16 cellular contexts compared by ENCODE assay signal in genomic region chr2:235513984-235514626, GRCh38.
"Had no signal": no experiment of that assay in that cellular context is flagged by ENCODE, and none has a peak within 500 bp of the region (broad histone marks: within the 10 kb centered on the region; RNA-seq: fewer than 3 reads in every experiment).

No MANE protein-coding gene starts in this region.

- DNase-seq: activated CD4-positive, alpha-beta T cell treated with anti-CD3 and anti-CD28 coated beads, Interleukin-2, amount 50 U/mL, for 48 hours; activated CD4-positive, CD25-positive, alpha-beta regulatory T cell treated with anti-CD3 and anti-CD28 coated beads, Interleukin-2, amount 50 U/mL, for 72 hours; activated CD8-positive, alpha-beta memory T cell treated with anti-CD3 and anti-CD28 coated beads, Interleukin-2, amount 10 ng/mL, durations not matched to agents 7 days and 5 days; activated naive CD4-positive, alpha-beta T cell; activated T-cell treated with anti-CD3 and anti-CD28 coated beads, Interleukin-2, amount 50 U/mL, for 72 hours; effector CD8-positive, alpha-beta T cell; gastrocnemius medialis; heart right ventricle; midbrain; nephron progenitor cell; retina had no signal

- ATAC-seq: activated CD8-positive, alpha-beta memory T cell treated with anti-CD3 and anti-CD28 coated beads, Interleukin-2, amount 10 ng/mL, durations not matched to agents 7 days and 5 days; activated T-cell treated with anti-CD3 and anti-CD28 coated beads, Interleukin-2, amount 50 U/mL, for 72 hours; gastrocnemius medialis; stimulated activated memory B cell treated with anti-CD40 and anti-IgM and Interleukin-4, amounts not matched to agents 10 μg/mL and 1 μg/mL and 100 μg/mL, for 72 hours had no signal

- H3K4me3 ChIP-seq: ascending aorta, coronary artery, gastrocnemius medialis, heart right ventricle, lung, tibial nerve had no signal

- H3K36me3 ChIP-seq: ascending aorta, gastrocnemius medialis, heart right ventricle had no signal

- H3K27ac Mint-ChIP-seq: activated CD8-positive, alpha-beta memory T cell treated with anti-CD3 and anti-CD28 coated beads, Interleukin-2, amount 10 ng/mL, durations not matched to agents 7 days and 5 days; activated T-cell treated with anti-CD3 and anti-CD28 coated beads, Interleukin-2, amount 50 U/mL, for 72 hours; nephron progenitor cell; stimulated activated memory B cell treated with anti-CD40 and anti-IgM and Interleukin-4, amounts not matched to agents 10 μg/mL and 1 μg/mL and 100 μg/mL, for 72 hours had no signal

- H3K27me3 ChIP-seq: ascending aorta, gastrocnemius medialis, heart right ventricle, tibial nerve had no signal

- H3K4me1 Mint-ChIP-seq: activated CD8-positive, alpha-beta memory T cell treated with anti-CD3 and anti-CD28 coated beads, Interleukin-2, amount 10 ng/mL, durations not matched to agents 7 days and 5 days; stimulated activated memory B cell treated with anti-CD40 and anti-IgM and Interleukin-4, amounts not matched to agents 10 μg/mL and 1 μg/mL and 100 μg/mL, for 72 hours had no signal

- H3K4me1 ChIP-seq: ascending aorta had no signal

- H3K27ac ChIP-seq: ascending aorta, coronary artery, gastrocnemius medialis, heart right ventricle had no signal

- H3K9me3 ChIP-seq: ascending aorta, gastrocnemius medialis, heart right ventricle, tibial nerve had no signal

- H3K27me3 Mint-ChIP-seq: activated CD8-positive, alpha-beta memory T cell treated with anti-CD3 and anti-CD28 coated beads, Interleukin-2, amount 10 ng/mL, durations not matched to agents 7 days and 5 days; stimulated activated memory B cell treated with anti-CD40 and anti-IgM and Interleukin-4, amounts not matched to agents 10 μg/mL and 1 μg/mL and 100 μg/mL, for 72 hours had no signal

- H3K9me3 Mint-ChIP-seq: activated T-cell treated with anti-CD3 and anti-CD28 coated beads, Interleukin-2, amount 50 U/mL, for 72 hours had no signal

- H3K4me3 Mint-ChIP-seq: activated CD8-positive, alpha-beta memory T cell treated with anti-CD3 and anti-CD28 coated beads, Interleukin-2, amount 10 ng/mL, durations not matched to agents 7 days and 5 days; activated T-cell treated with anti-CD3 and anti-CD28 coated beads, Interleukin-2, amount 50 U/mL, for 72 hours; nephron progenitor cell; stimulated activated memory B cell treated with anti-CD40 and anti-IgM and Interleukin-4, amounts not matched to agents 10 μg/mL and 1 μg/mL and 100 μg/mL, for 72 hours had no signal

- H3K36me3 Mint-ChIP-seq: activated CD8-positive, alpha-beta memory T cell treated with anti-CD3 and anti-CD28 coated beads, Interleukin-2, amount 10 ng/mL, durations not matched to agents 7 days and 5 days; stimulated activated memory B cell treated with anti-CD40 and anti-IgM and Interleukin-4, amounts not matched to agents 10 μg/mL and 1 μg/mL and 100 μg/mL, for 72 hours had no signal
